Comparison of ENCODE assay signal across 1 cellular context in genomic region chr5:154830596-154830995, GRCh38.
TF ChIP-seq lines count a peak whose summit lies in the region.

No MANE protein-coding gene starts in this region.

TF ChIP-seq in HCT116, 20 proteins besides CTCF, POLR2A, EP300 and RAD21 (continued from another document):
- TF ChIP-seq REST (IDR thresholded peaks at IDR 0.05; ENCODE audit: low read depth): no peak
- TF ChIP-seq ZFX (IDR thresholded peaks at IDR 0.05): no peak
- no peak for TF ChIP-seq EGR1 (IDR thresholded peaks at IDR 0.05; ENCODE audit: low read depth)
- no peak for TF ChIP-seq SP1 (IDR thresholded peaks at IDR 0.05; ENCODE audit: low read depth)
- TF ChIP-seq EZH2phosphoT487 (IDR thresholded peaks at IDR 0.05; ENCODE audit: borderline replicate concordance): no peak
- no peak for TF ChIP-seq SIN3A (IDR thresholded peaks at IDR 0.05; ENCODE audit: low read depth)
- no peak for TF ChIP-seq TCF7L2 (IDR thresholded peaks at IDR 0.05; ENCODE audit: borderline replicate concordance, extremely low read depth, insufficient read depth, insufficient read length)
